22 cellular contexts compared by ENCODE assay signal in the genomic region with DNA sequence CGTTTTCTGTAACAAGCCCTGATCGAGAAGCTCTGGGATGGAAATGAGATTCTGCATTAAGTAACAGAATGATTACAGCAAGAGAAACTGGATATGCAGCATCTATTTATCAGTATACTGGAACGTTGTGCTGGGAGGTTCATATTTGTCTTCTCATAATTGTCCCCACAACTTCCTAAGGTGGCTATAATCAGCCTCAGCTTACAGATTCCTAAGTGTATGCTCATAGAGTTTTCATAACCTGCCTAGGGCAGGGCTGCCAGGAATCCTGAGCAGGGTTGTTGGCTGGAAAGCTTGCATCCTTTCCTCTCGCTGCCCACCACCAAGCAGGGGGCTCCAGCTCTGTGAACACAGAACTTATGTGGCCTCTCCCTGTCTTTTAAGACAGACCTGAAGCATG.
A peak's percentile ranks its signal among the peaks of the same experiment; 100 is the strongest.
DNase-seq lines count a peak whose midpoint lies in the region; ATAC-seq, FAIRE-seq and TF ChIP-seq lines count a peak whose summit lies in the region.
"Had no signal": no experiment of that assay in that cellular context is flagged by ENCODE, and none has a peak within 500 bp of the region (broad histone marks: within the 10 kb centered on the region; RNA-seq: fewer than 3 reads in every experiment).

No MANE protein-coding gene starts in this region.

- no peak overlapping the region for H3K4me3 Mint-ChIP-seq in activated naive CD4-positive, alpha-beta T cell treated with anti-CD3 and anti-CD28 coated beads for 36 hours
- H3K4me3 Mint-ChIP-seq in effector memory CD8-positive, alpha-beta T cell = no peak overlapping the region
- no peak overlapping the region for H3K4me3 Mint-ChIP-seq in stimulated activated naive B cell treated with anti-CD40 and anti-IgM and Interleukin-4, amounts not matched to agents 10 μg/mL and 1 μg/mL and 100 μg/mL, for 72 hours
- H3K4me3 Mint-ChIP-seq: activated naive CD4-positive, alpha-beta T cell treated with anti-CD3 and anti-CD28 coated beads, Interleukin-2, amount 10 ng/mL, durations not matched to agents 7 days and 5 days; natural killer cell treated with Interleukin-12 subunit alpha and Interleukin-12 subunit beta and Interleukin-15 and Interleukin-18, amount 100 ng/mL, for 72 hours; T-helper 1 cell treated with Interleukin-12 subunit alpha and Interleukin-12 subunit beta and Interleukin-4 antibody, amounts not matched to agents 30 μg/mL and 1 μg/mL, for 36 hours; type B pancreatic cell had no signal

- H3K4me1 Mint-ChIP-seq in activated naive CD4-positive, alpha-beta T cell treated with anti-CD3 and anti-CD28 coated beads for 36 hours (ENCODE audit: low read depth) = peaks cover 38% of the 10 kb centered on the region
- peaks cover 0 to 12% of the 10 kb centered on the region in 2 donors for H3K4me1 Mint-ChIP-seq in effector memory CD8-positive, alpha-beta T cell (ENCODE audit: low read depth in 2 of 2)
- H3K4me1 Mint-ChIP-seq in stimulated activated naive B cell treated with anti-CD40 and anti-IgM and Interleukin-4, amounts not matched to agents 10 μg/mL and 1 μg/mL and 100 μg/mL, for 72 hours = peaks cover 19 to 43% of the 10 kb centered on the region in 2 donors

- H3K27ac Mint-ChIP-seq in activated naive CD4-positive, alpha-beta T cell treated with anti-CD3 and anti-CD28 coated beads for 36 hours = peak overlapping the region; percentile 46
- H3K27ac Mint-ChIP-seq in effector memory CD8-positive, alpha-beta T cell = peak overlapping the region; percentile 46 to 54
- peak overlapping the region; percentile 87 for H3K27ac Mint-ChIP-seq in stimulated activated naive B cell treated with anti-CD40 and anti-IgM and Interleukin-4, amounts not matched to agents 10 μg/mL and 1 μg/mL and 100 μg/mL, for 72 hours
- H3K27ac Mint-ChIP-seq: natural killer cell treated with Interleukin-12 subunit alpha and Interleukin-12 subunit beta and Interleukin-15 and Interleukin-18, amount 100 ng/mL, for 72 hours; T-helper 1 cell treated with Interleukin-12 subunit alpha and Interleukin-12 subunit beta and Interleukin-4 antibody, amounts not matched to agents 30 μg/mL and 1 μg/mL, for 36 hours; type B pancreatic cell had no signal

- no peaks in the 10 kb centered on the region for H3K27me3 Mint-ChIP-seq in activated naive CD4-positive, alpha-beta T cell treated with anti-CD3 and anti-CD28 coated beads for 36 hours (ENCODE audit: low read depth)
- no peaks in the 10 kb centered on the region for H3K27me3 Mint-ChIP-seq in effector memory CD8-positive, alpha-beta T cell
- no peaks in the 10 kb centered on the region for H3K27me3 Mint-ChIP-seq in stimulated activated naive B cell treated with anti-CD40 and anti-IgM and Interleukin-4, amounts not matched to agents 10 μg/mL and 1 μg/mL and 100 μg/mL, for 72 hours
- H3K27me3 Mint-ChIP-seq: activated naive CD4-positive, alpha-beta T cell treated with anti-CD3 and anti-CD28 coated beads, Interleukin-2, amount 10 ng/mL, durations not matched to agents 7 days and 5 days; natural killer cell treated with Interleukin-12 subunit alpha and Interleukin-12 subunit beta and Interleukin-15 and Interleukin-18, amount 100 ng/mL, for 72 hours; type B pancreatic cell had no signal

- H3K9me3 Mint-ChIP-seq in activated naive CD4-positive, alpha-beta T cell treated with anti-CD3 and anti-CD28 coated beads for 36 hours = no peaks in the 10 kb centered on the region
- no peaks in the 10 kb centered on the region for H3K9me3 Mint-ChIP-seq in effector memory CD8-positive, alpha-beta T cell
- no peaks in the 10 kb centered on the region for H3K9me3 Mint-ChIP-seq in stimulated activated naive B cell treated with anti-CD40 and anti-IgM and Interleukin-4, amounts not matched to agents 10 μg/mL and 1 μg/mL and 100 μg/mL, for 72 hours
- H3K9me3 Mint-ChIP-seq: activated naive CD4-positive, alpha-beta T cell treated with anti-CD3 and anti-CD28 coated beads, Interleukin-2, amount 10 ng/mL, durations not matched to agents 7 days and 5 days; natural killer cell treated with Interleukin-12 subunit alpha and Interleukin-12 subunit beta and Interleukin-15 and Interleukin-18, amount 100 ng/mL, for 72 hours; T-helper 1 cell treated with Interleukin-12 subunit alpha and Interleukin-12 subunit beta and Interleukin-4 antibody, amounts not matched to agents 30 μg/mL and 1 μg/mL, for 36 hours; type B pancreatic cell had no signal

- no peak for FAIRE-seq in urothelium cell line (lab: Jason Lieb, UNC)
- no peak for FAIRE-seq in H54 (lab: Jason Lieb, UNC)
- FAIRE-seq: H1, K562 had no signal

- H3K27ac ChIP-seq in VCaP = peak overlapping the region; percentile 14; the same call in 1 of the 2 replicates
- H3K27ac ChIP-seq: right lobe of liver had no signal

- intact Hi-C loops in activated naive CD4-positive, alpha-beta T cell treated with anti-CD3 and anti-CD28 coated beads for 36 hours (cut with micrococcal nuclease) = no loop called here

- no peak for DNase-seq in activated naive CD4-positive, alpha-beta T cell treated with anti-CD3 and anti-CD28 coated beads for 36 hours
- DNase-seq in activated naive CD4-positive, alpha-beta T cell treated with Interleukin-2 at 50 U/mL for 16 hours = no peak
- DNase-seq in effector memory CD8-positive, alpha-beta T cell = no peak
- DNase-seq in stimulated activated naive B cell treated with anti-CD40 and anti-IgM and Interleukin-4, amounts not matched to agents 10 μg/mL and 1 μg/mL and 100 μg/mL, for 72 hours = no peak
- DNase-seq in GOT3 (lab: John Stamatoyannopoulos, UW) = no peak
- DNase-seq in urothelium cell line (ENCODE audit: low spot score) = no peak
- no peak for DNase-seq in H54 (ENCODE audit: insufficient read length, low spot score)
- DNase-seq: activated naive CD4-positive, alpha-beta T cell treated with anti-CD3 and anti-CD28 coated beads, Interleukin-2, amount 10 ng/mL, durations not matched to agents 7 days and 5 days; DMS79 treated with DMSO at 0.1 percent for 48 hours; effector CD8-positive, alpha-beta T cell; NCI-H1436 treated with DMSO at 0.1 percent for 48 hours; NCI-H748 treated with DMSO at 0.1 percent for 48 hours; right lobe of liver; SHP77; stimulated activated naive CD4-positive, alpha-beta T cell treated with Interleukin-2 at 50 U/mL for 16 hours had no signal

- CTCF ChIA-PET in activated naive CD4-positive, alpha-beta T cell treated with anti-CD3 and anti-CD28 coated beads for 36 hours (lab: Charles Lee) = interaction anchor here (0.6 to 1.2 kb wide), 2 partner anchors 8 to 72 kb away, joined by 3 to 7 read pairs; no protein-coding TSS in a partner anchor

- TF ChIP-seq POLR2A in H54 (IDR thresholded peaks at IDR 0.05; ENCODE audit: low read depth, low read length) = no peak

- peaks cover 33% of the 10 kb centered on the region for H3K36me3 Mint-ChIP-seq in activated naive CD4-positive, alpha-beta T cell treated with anti-CD3 and anti-CD28 coated beads for 36 hours (ENCODE audit: low read depth)
- peaks cover 90% of the 10 kb centered on the region for H3K36me3 Mint-ChIP-seq in effector memory CD8-positive, alpha-beta T cell (ENCODE audit: insufficient read depth)
- peaks cover 38 to 63% of the 10 kb centered on the region in 2 donors for H3K36me3 Mint-ChIP-seq in stimulated activated naive B cell treated with anti-CD40 and anti-IgM and Interleukin-4, amounts not matched to agents 10 μg/mL and 1 μg/mL and 100 μg/mL, for 72 hours
- H3K36me3 Mint-ChIP-seq: natural killer cell treated with Interleukin-12 subunit alpha and Interleukin-12 subunit beta and Interleukin-15 and Interleukin-18, amount 100 ng/mL, for 72 hours had no signal

- TF ChIP-seq CTCF in VCaP (conservative IDR thresholded peaks at IDR 0.05) = no peak

- no peak for ATAC-seq in effector memory CD8-positive, alpha-beta T cell (replicated peaks)
- no peak for ATAC-seq in stimulated activated naive B cell treated with anti-CD40 and anti-IgM and Interleukin-4, amounts not matched to agents 10 μg/mL and 1 μg/mL and 100 μg/mL, for 72 hours (replicated peaks)
- ATAC-seq: K562; left colon; natural killer cell treated with Interleukin-12 subunit alpha and Interleukin-12 subunit beta and Interleukin-15 and Interleukin-18, amount 100 ng/mL, for 72 hours; right lobe of liver had no signal
